ENCODE assay signal across 8 cellular contexts in genomic region chr7:150367677-150368097, GRCh38. TPM values are rescaled to one million over a fixed set of nuclear protein-coding genes. Genes with fewer than 3 reads are reported as not detected.
DNase-seq lines count a peak whose midpoint lies in the region; ATAC-seq and TF ChIP-seq lines count a peak whose summit lies in the region.

No MANE protein-coding gene starts in this region.

- H3K27me3 Mint-ChIP-seq in activated T-cell treated with anti-CD3 and anti-CD28 coated beads, Interleukin-2, amount 50 U/mL, for 24 hours, result no peaks in the 10 kb centered on the region

- H3K27ac ChIP-seq in SJSA1, result peak overlapping the region; percentile 89; the same call in 1 of the 2 replicates

- no peaks in the 10 kb centered on the region for H3K9me3 Mint-ChIP-seq in activated T-cell treated with anti-CD3 and anti-CD28 coated beads, Interleukin-2, amount 50 U/mL, for 24 hours

- peaks cover 18% of the 10 kb centered on the region for H3K4me1 ChIP-seq in SJSA1 (replicated peaks)

- H3K36me3 Mint-ChIP-seq in activated T-cell treated with anti-CD3 and anti-CD28 coated beads, Interleukin-2, amount 50 U/mL, for 24 hours (ENCODE audit: low read depth), result peaks cover 31% of the 10 kb centered on the region

- DNase-seq in activated T-cell treated with anti-CD3 and anti-CD28 coated beads, Interleukin-2, amount 50 U/mL, for 24 hours, result no peak
- no peak for DNase-seq in activated T-cell treated with anti-CD3 and anti-CD28 coated beads, Interleukin-2, amount 50 U/mL, for 1 hour
- DNase-seq in SJSA1 (ENCODE audit: low read depth in 1 of 2, low spot score in 2 of 2) (no peak), fibroblast of mammary gland (ENCODE audit: low read depth) (peak; percentile 36), skeletal muscle cell (ENCODE audit: low read depth) (no peak)

- H3K36me3 ChIP-seq in SJSA1, result peaks cover 38% of the 10 kb centered on the region

- H3K4me1 Mint-ChIP-seq in activated T-cell treated with anti-CD3 and anti-CD28 coated beads, Interleukin-2, amount 50 U/mL, for 24 hours (ENCODE audit: low read depth), result peaks cover 45% of the 10 kb centered on the region

- H3K27ac Mint-ChIP-seq in activated T-cell treated with anti-CD3 and anti-CD28 coated beads, Interleukin-2, amount 50 U/mL, for 24 hours, result peak overlapping the region; percentile 97

- H3K4me3 ChIP-seq in SJSA1 (peak overlapping the region; percentile 93), fibroblast of mammary gland (ENCODE audit: control insufficient read depth, low read depth, low read length) (peak overlapping the region; percentile 86), skeletal muscle cell (ENCODE audit: low read depth, low read length) (peak overlapping the region; percentile 78)

- H3K4me3 Mint-ChIP-seq in activated T-cell treated with anti-CD3 and anti-CD28 coated beads, Interleukin-2, amount 50 U/mL, for 24 hours, result peak overlapping the region; percentile 96

- H3K27me3 ChIP-seq in SJSA1 (replicated peaks), result no peaks in the 10 kb centered on the region

- TF ChIP-seq CTCF in fibroblast of mammary gland (conservative IDR thresholded peaks at IDR 0.05; ENCODE audit: control insufficient read depth, insufficient read depth, low read depth, low read length), result no peak

- no peaks in the 10 kb centered on the region for H3K9me3 ChIP-seq in SJSA1 (replicated peaks)

- ATAC-seq in GM19455 (IDR thresholded peaks at IDR 0.05; ENCODE audit: unreplicated experiment) (no peak), HG03095 (IDR thresholded peaks at IDR 0.05; ENCODE audit: unreplicated experiment) (no peak), GM19328 (IDR thresholded peaks at IDR 0.05; ENCODE audit: unreplicated experiment) (no peak)

RNA-seq across cellular contexts. Expression of gene REPIN1, which starts 0.9 kb away (rescaled TPM):
- 55.7 and 62.4 TPM in 2 replicates for total RNA-seq in SJSA1 (2014; rRNA removed; shearing (Covaris generic))

RNA-seq across cellular contexts. Expression of gene ZNF775, which starts 11.4 kb away (rescaled TPM):
- total RNA-seq in SJSA1 (2014; rRNA removed; shearing (Covaris generic)), result 5.8 and 8.6 TPM in 2 replicates

RNA-seq across cellular contexts. Expression of gene RARRES2, which starts 26.3 kb away (rescaled TPM):
- total RNA-seq in SJSA1 (2014; rRNA removed; shearing (Covaris generic)), result not detected in 2 replicates

RNA-seq across cellular contexts. Expression of gene ACTR3C, which starts 44.3 kb away (rescaled TPM):
- not detected in 2 replicates for total RNA-seq in SJSA1 (2014; rRNA removed; shearing (Covaris generic))

RNA-seq across cellular contexts. Expression of gene LRRC61, which starts 44.5 kb away (rescaled TPM):
- total RNA-seq in SJSA1 (2014; rRNA removed; shearing (Covaris generic)), result not detected in 2 replicates
